Comparison of ENCODE assay signal across 19 cellular contexts in genomic region chr18:53701697-53702096, GRCh38.
"Had no signal": no experiment of that assay in that cellular context is flagged by ENCODE, and none has a peak within 500 bp of the region (broad histone marks: within the 10 kb centered on the region; RNA-seq: fewer than 3 reads in every experiment).

No MANE protein-coding gene starts in this region.

- H3K27ac Mint-ChIP-seq: activated naive CD4-positive, alpha-beta T cell treated with anti-CD3 and anti-CD28 coated beads, Interleukin-2, amount 50 U/mL, for 24 hours; stimulated activated naive B cell treated with anti-CD40 and anti-IgM and Interleukin-4, amounts not matched to agents 10 μg/mL and 1 μg/mL and 100 μg/mL, for 72 hours had no signal

- DNase-seq: activated CD4-positive, CD25-positive, alpha-beta regulatory T cell treated with anti-CD3 and anti-CD28 coated beads, Interleukin-2, amount 50 U/mL, for 72 hours; activated gamma-delta T cell; colonic mucosa; foreskin keratinocyte; glutamatergic neuron; hippocampal formation; left cardiac atrium; mesenchymal stem cell; mucosa of descending colon; naive B cell; retina; spleen; stimulated activated naive B cell treated with anti-CD40 and anti-IgM and Interleukin-4, amounts not matched to agents 10 μg/mL and 1 μg/mL and 100 μg/mL, for 72 hours; upper lobe of left lung had no signal

- H3K9me3 Mint-ChIP-seq: naive B cell; neural crest cell; stimulated activated naive B cell treated with anti-CD40 and anti-IgM and Interleukin-4, amounts not matched to agents 10 μg/mL and 1 μg/mL and 100 μg/mL, for 72 hours had no signal

- H3K27me3 Mint-ChIP-seq: activated naive CD4-positive, alpha-beta T cell treated with anti-CD3 and anti-CD28 coated beads, Interleukin-2, amount 50 U/mL, for 24 hours; central memory CD8-positive, alpha-beta T cell; stimulated activated naive B cell treated with anti-CD40 and anti-IgM and Interleukin-4, amounts not matched to agents 10 μg/mL and 1 μg/mL and 100 μg/mL, for 72 hours had no signal

- H3K36me3 Mint-ChIP-seq: activated naive CD4-positive, alpha-beta T cell treated with anti-CD3 and anti-CD28 coated beads, Interleukin-2, amount 50 U/mL, for 24 hours; naive B cell; stimulated activated naive B cell treated with anti-CD40 and anti-IgM and Interleukin-4, amounts not matched to agents 10 μg/mL and 1 μg/mL and 100 μg/mL, for 72 hours had no signal

- ATAC-seq: foreskin keratinocyte; left cardiac atrium; mucosa of descending colon; stimulated activated naive B cell treated with anti-CD40 and anti-IgM and Interleukin-4, amounts not matched to agents 10 μg/mL and 1 μg/mL and 100 μg/mL, for 72 hours had no signal

- H3K4me1 Mint-ChIP-seq: activated naive CD4-positive, alpha-beta T cell treated with anti-CD3 and anti-CD28 coated beads, Interleukin-2, amount 50 U/mL, for 24 hours; central memory CD8-positive, alpha-beta T cell; naive B cell; stimulated activated naive B cell treated with anti-CD40 and anti-IgM and Interleukin-4, amounts not matched to agents 10 μg/mL and 1 μg/mL and 100 μg/mL, for 72 hours had no signal

- H3K4me3 Mint-ChIP-seq: activated naive CD4-positive, alpha-beta T cell treated with anti-CD3 and anti-CD28 coated beads, Interleukin-2, amount 50 U/mL, for 24 hours; central memory CD8-positive, alpha-beta T cell; naive B cell; neural crest cell; stimulated activated naive B cell treated with anti-CD40 and anti-IgM and Interleukin-4, amounts not matched to agents 10 μg/mL and 1 μg/mL and 100 μg/mL, for 72 hours had no signal

- H3K4me3 ChIP-seq: ascending aorta, colonic mucosa, mucosa of descending colon, spleen, thoracic aorta, upper lobe of left lung had no signal
